Comparison of ENCODE assay signal across 9 cellular contexts in the genomic region with DNA sequence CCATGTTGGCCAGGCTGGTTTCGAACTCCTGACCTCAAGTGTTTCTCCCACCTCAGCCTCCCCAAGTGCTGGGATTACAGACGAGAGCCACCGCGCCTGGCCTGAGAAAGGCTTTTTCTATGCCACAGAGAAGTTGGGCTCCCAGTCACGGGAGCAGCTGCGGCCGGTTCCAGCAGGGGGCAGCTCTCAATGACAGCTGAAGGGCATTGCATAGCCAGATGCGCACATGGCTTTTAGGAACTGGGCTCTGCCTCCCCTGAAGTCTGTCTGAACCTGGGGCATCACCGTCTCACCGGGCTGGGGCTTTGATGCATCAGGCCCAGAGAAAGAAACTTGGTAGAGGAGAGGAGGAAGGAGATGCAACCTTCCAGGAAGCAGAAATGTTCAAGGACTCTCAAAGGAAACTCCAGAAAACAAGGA.
DNase-seq lines count a peak whose midpoint lies in the region; ATAC-seq and TF ChIP-seq lines count a peak whose summit lies in the region.
"Had no signal": no experiment of that assay in that cellular context is flagged by ENCODE, and none has a peak within 500 bp of the region (broad histone marks: within the 10 kb centered on the region; RNA-seq: fewer than 3 reads in every experiment).

No MANE protein-coding gene starts in this region.

- no peak overlapping the region for H3K4me3 Mint-ChIP-seq in CD14-positive monocyte
- H3K4me3 Mint-ChIP-seq in activated naive CD4-positive, alpha-beta T cell treated with anti-CD3 and anti-CD28 coated beads for 36 hours = no peak overlapping the region
- H3K4me3 Mint-ChIP-seq: naive thymus-derived CD8-positive, alpha-beta T cell had no signal

- peaks cover 8 to 12% (median 10%) of the 10 kb centered on the region in 3 donors for H3K27me3 Mint-ChIP-seq in CD14-positive monocyte (ENCODE audit: low read depth in 3 of 3)
- peaks cover 8% of the 10 kb centered on the region for H3K27me3 Mint-ChIP-seq in activated naive CD4-positive, alpha-beta T cell treated with anti-CD3 and anti-CD28 coated beads for 36 hours (ENCODE audit: low read depth)

- 27 to 28% methylated on average over 10 of the region's 10 CpGs for WGBS in heart right ventricle, 2 donors
- WGBS in sigmoid colon, 2 donors = 28 to 57% methylated on average over 10 of the region's 10 CpGs

- no peak for TF ChIP-seq EP300 in sigmoid colon (IDR thresholded peaks at IDR 0.05)

- no peak for TF ChIP-seq POLR2A in sigmoid colon (IDR thresholded peaks at IDR 0.05)

- H3K4me1 Mint-ChIP-seq in CD14-positive monocyte = no peaks in the 10 kb centered on the region
- H3K4me1 Mint-ChIP-seq in activated naive CD4-positive, alpha-beta T cell treated with anti-CD3 and anti-CD28 coated beads for 36 hours (ENCODE audit: low read depth) = no peaks in the 10 kb centered on the region
- H3K4me1 Mint-ChIP-seq: naive thymus-derived CD8-positive, alpha-beta T cell had no signal

- DNase-seq in CD14-positive monocyte (ENCODE audit: low spot score) (no peak), NCI-H446 treated with DMSO at 0.1 percent for 48 hours (lab: John Stamatoyannopoulos, UW) (peak; percentile 8), heart right ventricle (peak; percentile 38 to 56), sigmoid colon (peak; percentile 72)
- DNase-seq in activated naive CD4-positive, alpha-beta T cell treated with anti-CD3 and anti-CD28 coated beads for 36 hours = peak; percentile 50

- TF ChIP-seq CTCF in CD14-positive monocyte (IDR thresholded peaks at IDR 0.05) = peak; percentile 15
- peak; percentile 23 to 72 (median 58) for TF ChIP-seq CTCF in heart right ventricle (IDR thresholded peaks at IDR 0.05)
- TF ChIP-seq CTCF in sigmoid colon (IDR thresholded peaks at IDR 0.05) = peak in 2 of 4 experiments; percentile 46 to 55

- peak; percentile 99 for ATAC-seq in GM18868 (IDR thresholded peaks at IDR 0.05; ENCODE audit: unreplicated experiment)
- ATAC-seq in HG03066 (IDR thresholded peaks at IDR 0.05; ENCODE audit: low read depth, unreplicated experiment) = peak; percentile 78
- ATAC-seq in heart right ventricle = peak in 5 of 8 donors; percentile 45 to 59 (median 54)
- no peak for ATAC-seq in HG03045 (IDR thresholded peaks at IDR 0.05; ENCODE audit: unreplicated experiment)
- ATAC-seq: naive thymus-derived CD8-positive, alpha-beta T cell had no signal

- intact Hi-C loops in CD14-positive monocyte (cut with micrococcal nuclease) (no loop called here), heart right ventricle (cut with DNase I) (loop anchor here in 2 of 10 donors (10.0 kb wide), 2 partner anchors 89 to 199 kb away; partner anchors contain the start of gene SDC1 (in 2 of the 2)), sigmoid colon (cut with DNase I) (loop anchor here (10.0 kb wide), 1 partner anchor 509 kb away; no protein-coding TSS in a partner anchor)
- intact Hi-C loops in activated naive CD4-positive, alpha-beta T cell treated with anti-CD3 and anti-CD28 coated beads for 36 hours (cut with micrococcal nuclease) = loop anchor here (1.0 kb wide), 1 partner anchor 90 kb away; the partner anchor contains the start of gene SDC1

- H3K27me3 ChIP-seq in heart right ventricle (peaks cover 0 to 14% (median 4%) of the 10 kb centered on the region in 7 donors), sigmoid colon (no peaks in the 10 kb centered on the region)

- CTCF ChIA-PET in activated naive CD4-positive, alpha-beta T cell treated with anti-CD3 and anti-CD28 coated beads for 36 hours (lab: Charles Lee) = interaction anchor here (1.5 to 1.7 kb wide), 2 partner anchors 51 to 90 kb away, joined by 3 to 5 read pairs; partner anchors contain the start of gene SDC1

- H3K4me3 ChIP-seq in heart right ventricle (no peak overlapping the region), sigmoid colon (no peak overlapping the region)

- H3K36me3 Mint-ChIP-seq in CD14-positive monocyte = no peaks in the 10 kb centered on the region
- H3K36me3 Mint-ChIP-seq in activated naive CD4-positive, alpha-beta T cell treated with anti-CD3 and anti-CD28 coated beads for 36 hours (ENCODE audit: low read depth) = no peaks in the 10 kb centered on the region
- H3K36me3 Mint-ChIP-seq: naive thymus-derived CD8-positive, alpha-beta T cell had no signal

- H3K27ac ChIP-seq in heart right ventricle (no peak overlapping the region), sigmoid colon (no peak overlapping the region)

- no peaks in the 10 kb centered on the region for H3K9me3 ChIP-seq in heart right ventricle
- no peaks in the 10 kb centered on the region for H3K9me3 ChIP-seq in sigmoid colon

- no peak overlapping the region for H3K27ac Mint-ChIP-seq in CD14-positive monocyte
- H3K27ac Mint-ChIP-seq in activated naive CD4-positive, alpha-beta T cell treated with anti-CD3 and anti-CD28 coated beads for 36 hours = no peak overlapping the region
- H3K27ac Mint-ChIP-seq: naive thymus-derived CD8-positive, alpha-beta T cell had no signal

- H3K36me3 ChIP-seq in heart right ventricle (no peaks in the 10 kb centered on the region), sigmoid colon (no peaks in the 10 kb centered on the region)

- H3K9me3 Mint-ChIP-seq in CD14-positive monocyte = no peaks in the 10 kb centered on the region
- H3K9me3 Mint-ChIP-seq in activated naive CD4-positive, alpha-beta T cell treated with anti-CD3 and anti-CD28 coated beads for 36 hours = no peaks in the 10 kb centered on the region
- H3K9me3 Mint-ChIP-seq: naive thymus-derived CD8-positive, alpha-beta T cell had no signal

- no peaks in the 10 kb centered on the region for H3K4me1 ChIP-seq in heart right ventricle
- H3K4me1 ChIP-seq in sigmoid colon = no peaks in the 10 kb centered on the region

Comparison
In these comparisons a context has a peak if more than half of its experiments do, and no peak if none do; other contexts are left out.
1. intact Hi-C loops: an anchor here in activated naive CD4-positive, alpha-beta T cell treated with anti-CD3 and anti-CD28 coated beads for 36 hours (1.0 kb wide) and sigmoid colon (10.0 kb wide); none called in CD14-positive monocyte.